ENCODE assay signal across 9 cellular contexts in the genomic region with DNA sequence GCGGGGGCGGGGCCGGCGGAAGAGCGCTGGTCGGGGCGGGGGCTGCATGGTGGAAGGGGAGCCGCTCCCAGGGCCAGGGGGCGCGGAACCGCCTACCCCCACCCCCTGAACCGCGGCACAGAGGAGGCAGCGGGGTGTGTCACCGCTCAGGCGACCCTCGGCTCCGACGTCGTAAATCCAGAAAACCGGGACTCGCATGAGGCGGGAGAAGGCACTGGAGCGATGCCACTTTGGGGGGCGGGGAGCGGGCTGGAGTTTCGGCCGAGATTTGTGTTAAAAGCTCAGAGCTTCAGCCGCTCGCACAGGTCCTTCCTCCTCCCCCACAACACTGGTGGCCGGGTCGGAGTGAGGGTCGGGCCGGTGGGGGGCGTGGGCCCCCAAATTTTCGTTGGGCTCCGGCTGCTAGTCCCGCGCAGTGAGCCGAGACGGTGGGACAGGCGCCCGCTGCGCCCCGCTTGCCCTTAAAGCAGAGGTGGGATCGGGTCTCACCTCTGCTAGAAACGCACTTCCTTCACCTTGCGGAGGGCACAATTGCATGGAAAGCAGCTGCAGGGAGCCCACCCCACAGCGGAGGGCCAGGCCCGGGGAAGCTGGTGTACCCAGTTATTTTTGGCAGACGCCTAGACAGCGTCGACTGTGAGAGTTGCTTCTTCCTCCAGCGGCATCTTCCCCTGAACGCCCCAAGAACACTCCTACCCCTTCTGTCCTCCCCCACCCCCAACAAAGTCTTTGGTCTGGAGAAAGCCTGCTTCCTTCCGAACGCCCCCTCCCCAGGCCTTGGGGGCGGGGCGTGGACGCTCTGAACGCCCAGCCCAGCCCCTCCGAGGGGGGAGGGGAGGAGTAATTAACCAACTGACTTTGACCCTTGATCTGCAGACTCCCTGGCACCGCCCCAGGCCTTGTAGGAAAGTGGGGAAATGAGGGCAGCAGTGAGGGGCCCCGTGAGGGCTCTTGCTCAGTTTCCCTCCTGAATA. TPM values are rescaled to one million over a fixed set of nuclear protein-coding genes. Genes with fewer than 3 reads are reported as not detected.
A peak's percentile ranks its signal among the peaks of the same experiment; 100 is the strongest.
DNase-seq lines count a peak whose midpoint lies in the region; ATAC-seq and TF ChIP-seq lines count a peak whose summit lies in the region.
"Had no signal": no experiment of that assay in that cellular context is flagged by ENCODE, and none has a peak within 500 bp of the region (broad histone marks: within the 10 kb centered on the region; RNA-seq: fewer than 3 reads in every experiment).

No MANE protein-coding gene starts in this region.

- H3K36me3 Mint-ChIP-seq in activated naive CD4-positive, alpha-beta T cell treated with anti-CD3 and anti-CD28 coated beads, Interleukin-2, amount 10 ng/mL, durations not matched to agents 7 days and 5 days: peaks cover 2% of the 10 kb centered on the region
- no peaks in the 10 kb centered on the region for H3K36me3 Mint-ChIP-seq in activated naive CD4-positive, alpha-beta T cell treated with anti-CD3 and anti-CD28 coated beads, Interleukin-2, amount 50 U/mL, for 72 hours
- H3K36me3 Mint-ChIP-seq in activated B cell treated with CpG ODN at 0.5 μM for 24 hours (ENCODE audit: low read depth): no peaks in the 10 kb centered on the region

- H3K9me3 Mint-ChIP-seq in activated naive CD4-positive, alpha-beta T cell treated with anti-CD3 and anti-CD28 coated beads, Interleukin-2, amount 10 ng/mL, durations not matched to agents 7 days and 5 days: no peaks in the 10 kb centered on the region
- no peaks in the 10 kb centered on the region for H3K9me3 Mint-ChIP-seq in activated naive CD4-positive, alpha-beta T cell treated with anti-CD3 and anti-CD28 coated beads, Interleukin-2, amount 50 U/mL, for 72 hours
- H3K9me3 Mint-ChIP-seq in activated B cell treated with CpG ODN at 0.5 μM for 24 hours: no peaks in the 10 kb centered on the region

- H3K4me3 Mint-ChIP-seq in activated naive CD4-positive, alpha-beta T cell treated with anti-CD3 and anti-CD28 coated beads, Interleukin-2, amount 10 ng/mL, durations not matched to agents 7 days and 5 days: peak overlapping the region; percentile 49
- peak overlapping the region; percentile 79 for H3K4me3 Mint-ChIP-seq in activated B cell treated with CpG ODN at 0.5 μM for 24 hours

- 5 to 7% methylated on average over 23 to 43 of the region's 64 CpGs for WGBS in thyroid gland, 2 donors
- 1 to 3% methylated on average over 64 of the region's 64 CpGs for WGBS in sigmoid colon, 2 donors

- no peak overlapping the region for H3K27ac Mint-ChIP-seq in activated naive CD4-positive, alpha-beta T cell treated with anti-CD3 and anti-CD28 coated beads, Interleukin-2, amount 10 ng/mL, durations not matched to agents 7 days and 5 days
- H3K27ac Mint-ChIP-seq in activated naive CD4-positive, alpha-beta T cell treated with anti-CD3 and anti-CD28 coated beads, Interleukin-2, amount 50 U/mL, for 72 hours: peak overlapping the region in 1 of 2 donors; percentile 60
- no peak overlapping the region for H3K27ac Mint-ChIP-seq in activated B cell treated with CpG ODN at 0.5 μM for 24 hours

- peak overlapping the region; percentile 16 for H3K4me3 ChIP-seq in kidney epithelial cell (ENCODE audit: low read depth, low read length)
- H3K4me3 ChIP-seq in thyroid gland (replicated peaks in 1 of 3): peak overlapping the region in 2 of 3 donors; percentile 33 to 37
- H3K4me3 ChIP-seq in sigmoid colon: peak overlapping the region in 2 of 4 donors; percentile 23 to 29

- TF ChIP-seq POLR2A in thyroid gland (IDR thresholded peaks at IDR 0.05) (no peak), sigmoid colon (IDR thresholded peaks at IDR 0.05) (peak in 1 of 2 donors; percentile 32)

- POLR2A ChIA-PET in activated B cell treated with CpG ODN at 0.5 μM for 24 hours (lab: Charles Lee): interaction anchor here (0.6 to 1.5 kb wide), 5 partner anchors 12 to 76 kb away, joined by 3 to 5 read pairs (median 3); partner anchors contain the start of gene MUS81

- CTCF ChIA-PET in activated naive CD4-positive, alpha-beta T cell treated with anti-CD3 and anti-CD28 coated beads, Interleukin-2, amount 10 ng/mL, durations not matched to agents 7 days and 5 days (lab: Charles Lee): interaction anchor here (0.7 to 6.2 kb wide), 3 partner anchors 7 to 31 kb away, joined by 3 to 63 read pairs (median 3); partner anchors contain the start of gene AP5B1
- CTCF ChIA-PET in activated B cell treated with CpG ODN at 0.5 μM for 24 hours (lab: Charles Lee): interaction anchor here (1.2 to 1.3 kb wide), 2 partner anchors 8 to 30 kb away, joined by 3 to 5 read pairs; partner anchors contain the start of gene AP5B1

- H3K27me3 ChIP-seq in kidney epithelial cell (ENCODE audit: control insufficient read depth, insufficient read depth, low read length) (peaks cover 40% of the 10 kb centered on the region), thyroid gland (no peaks in the 10 kb centered on the region), sigmoid colon (peaks cover 30 to 63% (median 37%) of the 10 kb centered on the region in 3 donors)

- H3K27ac ChIP-seq in thyroid gland (peak overlapping the region; percentile 47 to 75 (median 59)), sigmoid colon (peak overlapping the region in 1 of 4 donors; percentile 38)

- peaks cover 100% of the 10 kb centered on the region for H3K27me3 Mint-ChIP-seq in activated naive CD4-positive, alpha-beta T cell treated with anti-CD3 and anti-CD28 coated beads, Interleukin-2, amount 10 ng/mL, durations not matched to agents 7 days and 5 days
- H3K27me3 Mint-ChIP-seq in activated B cell treated with CpG ODN at 0.5 μM for 24 hours: peaks cover 3% of the 10 kb centered on the region

- peak; percentile 31 for DNase-seq in activated naive CD4-positive, alpha-beta T cell treated with anti-CD3 and anti-CD28 coated beads, Interleukin-2, amount 10 ng/mL, durations not matched to agents 7 days and 5 days
- no peak for DNase-seq in activated naive CD4-positive, alpha-beta T cell treated with anti-CD3 and anti-CD28 coated beads, Interleukin-2, amount 50 U/mL, for 72 hours (ENCODE audit: low spot score in 2 of 2)
- DNase-seq in activated B cell treated with CpG ODN at 0.5 μM for 24 hours (no peak), kidney epithelial cell (ENCODE audit: low read depth) (no peak), thyroid gland (peak; percentile 72 to 76), mucosa of gallbladder (ENCODE audit: low spot score) (no peak), sigmoid colon (no peak)

- intact Hi-C loops in activated B cell treated with CpG ODN at 0.5 μM for 24 hours (cut with micrococcal nuclease): no loop called here
- intact Hi-C loops in thyroid gland (cut with DNase I): no loop called here
- intact Hi-C loops in sigmoid colon (cut with DNase I): no loop called here

- TF ChIP-seq EP300 in sigmoid colon (IDR thresholded peaks at IDR 0.05): no peak

- no peak for ATAC-seq in activated naive CD4-positive, alpha-beta T cell treated with anti-CD3 and anti-CD28 coated beads, Interleukin-2, amount 50 U/mL, for 72 hours
- no peak for ATAC-seq in activated B cell treated with CpG ODN at 0.5 μM for 24 hours (ENCODE audit: low read depth)
- ATAC-seq in GM18907 (IDR thresholded peaks at IDR 0.05; ENCODE audit: unreplicated experiment): no peak

- H3K9me3 ChIP-seq in thyroid gland (no peaks in the 10 kb centered on the region), sigmoid colon (no peaks in the 10 kb centered on the region)

- TF ChIP-seq CTCF in activated B cell treated with CpG ODN at 0.5 μM for 24 hours (IDR thresholded peaks at IDR 0.05): no peak
- TF ChIP-seq CTCF in kidney epithelial cell (IDR thresholded peaks at IDR 0.05; ENCODE audit: insufficient read depth, low read length, poor library complexity, severe bottlenecking): no peak
- TF ChIP-seq CTCF in thyroid gland (IDR thresholded peaks at IDR 0.05): no peak
- TF ChIP-seq CTCF in sigmoid colon (IDR thresholded peaks at IDR 0.05): no peak

- H3K4me1 Mint-ChIP-seq in activated naive CD4-positive, alpha-beta T cell treated with anti-CD3 and anti-CD28 coated beads, Interleukin-2, amount 10 ng/mL, durations not matched to agents 7 days and 5 days: peaks cover 64% of the 10 kb centered on the region
- H3K4me1 Mint-ChIP-seq in activated B cell treated with CpG ODN at 0.5 μM for 24 hours: peaks cover 45% of the 10 kb centered on the region

- peaks cover 30 to 46% of the 10 kb centered on the region in 2 donors for H3K4me1 ChIP-seq in thyroid gland
- peaks cover 0 to 25% (median 24%) of the 10 kb centered on the region in 4 donors for H3K4me1 ChIP-seq in sigmoid colon

- H3K36me3 ChIP-seq in kidney epithelial cell (ENCODE audit: control insufficient read depth, insufficient read depth, low read length) (no peaks in the 10 kb centered on the region), thyroid gland (no peaks in the 10 kb centered on the region), sigmoid colon (no peaks in the 10 kb centered on the region)

RNA-seq across cellular contexts. Expression of gene OVOL1, which starts 1.1 kb away (rescaled TPM):
- 1 to 10 TPM in 1 of 2 donors, not detected in 1; 1.6 TPM for total RNA-seq in activated naive CD4-positive, alpha-beta T cell treated with anti-CD3 and anti-CD28 coated beads, Interleukin-2, amount 50 U/mL, for 72 hours
- 0.09 and 0.29 TPM in 2 replicates for total RNA-seq in activated B cell treated with CpG ODN at 0.5 μM for 24 hours
- total RNA-seq in kidney epithelial cell: 15.8 and 17.8 TPM in 2 replicates
- 1 to 10 TPM; 1.1 to 6.6 (median 5.2) TPM for total RNA-seq in thyroid gland
- 3.5 TPM for total RNA-seq in mucosa of gallbladder
- not detected for total RNA-seq in sigmoid colon
- polyA plus RNA-seq in sigmoid colon: 10 to 100 TPM; 16.6 to 30.0 (median 22.7) TPM
- total RNA-seq: G401 had no signal

RNA-seq across cellular contexts. Expression of gene AP5B1, which starts 7.2 kb away (rescaled TPM):
- 10 to 100 TPM; 10.6 to 25.9 TPM for total RNA-seq in activated naive CD4-positive, alpha-beta T cell treated with anti-CD3 and anti-CD28 coated beads, Interleukin-2, amount 50 U/mL, for 72 hours
- total RNA-seq in activated B cell treated with CpG ODN at 0.5 μM for 24 hours: 17.4 and 20.9 TPM in 2 replicates
- total RNA-seq in kidney epithelial cell: 21.5 and 21.7 TPM in 2 replicates
- 10 to 100 TPM; 21.8 to 43.2 (median 25.3) TPM for total RNA-seq in thyroid gland
- 22.2 TPM for total RNA-seq in mucosa of gallbladder
- 10 to 100 TPM in 2 of 4 donors, 1 to 10 TPM in 2; 6.6 to 13.3 (median 10.8) TPM for total RNA-seq in sigmoid colon
- polyA plus RNA-seq in sigmoid colon: 10 to 100 TPM in 1 of 3 donors, 1 to 10 TPM in 2; 6.6 to 14.6 (median 9.0) TPM

RNA-seq across cellular contexts. Expression of gene SNX32, which starts 45.8 kb away (rescaled TPM):
- 1 to 10 TPM; 3.8 to 5.0 TPM for total RNA-seq in activated naive CD4-positive, alpha-beta T cell treated with anti-CD3 and anti-CD28 coated beads, Interleukin-2, amount 50 U/mL, for 72 hours
- total RNA-seq in activated B cell treated with CpG ODN at 0.5 μM for 24 hours: 0.37 and 1.0 TPM in 2 replicates
- total RNA-seq in kidney epithelial cell: 1.4 and 1.9 TPM in 2 replicates
- total RNA-seq in thyroid gland: under 1 TPM in 1 of 4 donors, not detected in 3; 0.45 TPM
- total RNA-seq in mucosa of gallbladder: 1.4 TPM
- total RNA-seq in sigmoid colon: 1 to 10 TPM in 1 of 4 donors, under 1 TPM in 3; 0.27 to 1.2 (median 0.63) TPM
- 1 to 10 TPM in 1 of 3 donors, under 1 TPM in 1, not detected in 1; 0.69 to 1.5 TPM for polyA plus RNA-seq in sigmoid colon
- total RNA-seq: G401 had no signal

Comparison
In these comparisons a context has a peak if more than half of its experiments do, and no peak if none do; other contexts are left out.
1. DNase-seq: peak in activated naive CD4-positive, alpha-beta T cell treated with anti-CD3 and anti-CD28 coated beads, Interleukin-2, amount 10 ng/mL, durations not matched to agents 7 days and 5 days (single experiment) and thyroid gland (2 of 2); none in activated naive CD4-positive, alpha-beta T cell treated with anti-CD3 and anti-CD28 coated beads, Interleukin-2, amount 50 U/mL, for 72 hours (0 of 2), activated B cell treated with CpG ODN at 0.5 μM for 24 hours (single experiment), kidney epithelial cell (single experiment), mucosa of gallbladder (single experiment) and sigmoid colon (single experiment).